Comparison of ENCODE assay signal across 8 cellular contexts in the genomic region with DNA sequence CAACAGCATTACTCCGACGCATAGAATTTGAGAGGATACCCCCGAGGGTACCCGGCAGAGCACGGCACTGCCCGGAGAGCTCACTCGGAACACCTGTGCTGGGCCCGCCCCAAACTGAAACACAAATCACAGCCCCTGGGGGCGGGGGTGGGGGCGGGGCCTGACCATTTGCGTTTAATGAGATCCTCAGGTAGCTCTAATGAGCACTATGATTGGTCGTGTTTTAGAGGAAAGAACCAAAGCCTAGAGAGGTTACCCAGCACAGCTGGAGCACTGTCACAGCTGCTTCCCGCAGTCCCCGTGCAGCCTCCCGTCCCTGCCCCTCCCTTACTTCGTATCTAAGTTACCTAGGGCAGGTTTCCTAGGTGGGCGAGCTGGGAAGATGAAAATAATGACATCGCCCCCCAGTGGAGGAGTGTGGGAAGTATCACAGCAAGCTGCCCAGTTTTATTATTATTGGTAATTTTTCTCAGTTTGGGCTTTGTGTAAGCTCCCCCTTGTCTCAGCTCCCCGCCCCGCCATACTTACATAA.
A peak's percentile ranks its signal among the peaks of the same experiment; 100 is the strongest.
DNase-seq lines count a peak whose midpoint lies in the region; ATAC-seq lines count a peak whose summit lies in the region.

No MANE protein-coding gene starts in this region.

- H3K27me3 Mint-ChIP-seq in T-helper 2 cell treated with Interferon-gamma antibody and Interleukin-4, amounts not matched to agents 5 μg/mL and 100 μg/mL, for 36 hours (ENCODE audit: low read depth): peaks cover 33% of the 10 kb centered on the region
- peaks cover 46% of the 10 kb centered on the region for H3K27me3 Mint-ChIP-seq in activated T-cell treated with anti-CD3 and anti-CD28 coated beads, Interleukin-2, amount 50 U/mL, for 24 hours

- H3K9me3 Mint-ChIP-seq in T-helper 2 cell treated with Interferon-gamma antibody and Interleukin-4, amounts not matched to agents 5 μg/mL and 100 μg/mL, for 36 hours: peaks cover 20% of the 10 kb centered on the region
- H3K9me3 Mint-ChIP-seq in activated T-cell treated with anti-CD3 and anti-CD28 coated beads, Interleukin-2, amount 50 U/mL, for 24 hours: peaks cover 5% of the 10 kb centered on the region

- intact Hi-C loops in head of caudate nucleus (cut with DNase I): loop anchor here (10.0 kb wide), 1 partner anchor 214 kb away; no protein-coding TSS in a partner anchor

- ATAC-seq in HG02759 (IDR thresholded peaks at IDR 0.05; ENCODE audit: unreplicated experiment) (no peak), GM18498 (IDR thresholded peaks at IDR 0.05; ENCODE audit: unreplicated experiment) (no peak)

- H3K27ac Mint-ChIP-seq in T-helper 2 cell treated with Interferon-gamma antibody and Interleukin-4, amounts not matched to agents 5 μg/mL and 100 μg/mL, for 36 hours: no peak overlapping the region
- no peak overlapping the region for H3K27ac Mint-ChIP-seq in activated T-cell treated with anti-CD3 and anti-CD28 coated beads, Interleukin-2, amount 50 U/mL, for 24 hours

- peak in 3 of 5 experiments; percentile 4 to 38 (median 28) for DNase-seq in T-helper 2 cell
- DNase-seq in T-helper 2 cell treated with Interferon-gamma antibody and Interleukin-4, amounts not matched to agents 5 μg/mL and 100 μg/mL, for 36 hours (ENCODE audit: low spot score): no peak
- peak; percentile 83 for DNase-seq in NCI-H2171 treated with DMSO at 0.1 percent for 48 hours (lab: John Stamatoyannopoulos, UW)
- DNase-seq in activated T-cell treated with anti-CD3 and anti-CD28 coated beads, Interleukin-2, amount 50 U/mL, for 24 hours: peak; percentile 46
- peak in 26 of 42 donors; percentile 7 to 53 (median 27) for DNase-seq in head of caudate nucleus
- peak; percentile 12 to 35 (median 25) for DNase-seq in stimulated activated CD4-positive, alpha-beta T cell treated with anti-CD3 and anti-CD28 coated beads, Interleukin-12 subunit alpha, Interleukin-12 subunit beta, amount 100 ng/mL, for 48 hours (ENCODE audit: low read depth in 2 of 3, low spot score in 1 of 3)

- H3K4me1 Mint-ChIP-seq in T-helper 2 cell treated with Interferon-gamma antibody and Interleukin-4, amounts not matched to agents 5 μg/mL and 100 μg/mL, for 36 hours (ENCODE audit: low read depth): peaks cover 2% of the 10 kb centered on the region
- H3K4me1 Mint-ChIP-seq in activated T-cell treated with anti-CD3 and anti-CD28 coated beads, Interleukin-2, amount 50 U/mL, for 24 hours (ENCODE audit: low read depth): peaks cover 4% of the 10 kb centered on the region

- no peaks in the 10 kb centered on the region for H3K36me3 Mint-ChIP-seq in T-helper 2 cell treated with Interferon-gamma antibody and Interleukin-4, amounts not matched to agents 5 μg/mL and 100 μg/mL, for 36 hours (ENCODE audit: low read depth)
- no peaks in the 10 kb centered on the region for H3K36me3 Mint-ChIP-seq in activated T-cell treated with anti-CD3 and anti-CD28 coated beads, Interleukin-2, amount 50 U/mL, for 24 hours (ENCODE audit: low read depth)

- no peak overlapping the region for H3K4me3 Mint-ChIP-seq in T-helper 2 cell treated with Interferon-gamma antibody and Interleukin-4, amounts not matched to agents 5 μg/mL and 100 μg/mL, for 36 hours
- peak overlapping the region; percentile 30 for H3K4me3 Mint-ChIP-seq in activated T-cell treated with anti-CD3 and anti-CD28 coated beads, Interleukin-2, amount 50 U/mL, for 24 hours
